ENCODE assay signal across 23 cellular contexts in the genomic region with DNA sequence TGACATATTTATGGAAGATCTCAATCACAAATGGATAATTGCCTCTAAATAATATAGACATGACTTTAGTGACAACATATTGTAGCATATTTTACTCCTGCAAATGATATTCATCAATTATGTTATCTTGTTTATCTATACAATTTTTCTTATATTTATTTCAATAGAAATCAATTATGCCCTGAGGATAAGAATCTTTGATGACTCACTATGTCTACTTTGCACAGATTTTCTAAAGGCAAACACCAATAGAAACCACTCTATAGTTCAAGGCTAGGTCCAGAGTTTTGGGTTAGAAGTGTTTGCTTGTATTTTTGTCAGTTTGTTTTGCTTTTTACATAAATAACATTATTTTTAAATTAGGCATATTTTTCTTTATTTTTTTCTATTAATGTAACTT.
"Had no signal": no experiment of that assay in that cellular context is flagged by ENCODE, and none has a peak within 500 bp of the region (broad histone marks: within the 10 kb centered on the region; RNA-seq: fewer than 3 reads in every experiment).

No MANE protein-coding gene starts in this region.

- DNase-seq: Kasumi-1, MM.1S, NCI-H1092 treated with DMSO at 0.1 percent for 48 hours, NCI-H1436, NCI-H187, NCI-H2029, NCI-H2081 treated with DMSO at 0.1 percent for 48 hours, NCI-H2171, NCI-H226, NCI-H446, NCI-H510A, NCI-H524 treated with DMSO at 0.1 percent for 48 hours, NCI-H69, NCI-H774, SHP77 treated with DMSO at 0.1 percent for 48 hours, SJCRH30, SW 1271, T-helper 1 cell had no signal

- ATAC-seq: HepG2, K562, Panc1, Right ventricle myocardium inferior had no signal

- H3K27me3 ChIP-seq: SJCRH30 had no signal

- H3K27ac ChIP-seq: KMS-11, SJCRH30 had no signal

- H3K9ac ChIP-seq: KMS-11 had no signal

- H3K4me3 ChIP-seq: K562, SJCRH30 had no signal

- H3K36me3 ChIP-seq: SJCRH30 had no signal

- FAIRE-seq: HepG2, K562 had no signal

- H3K4me2 ChIP-seq: KMS-11 had no signal

- H3K9me3 ChIP-seq: SJCRH30 had no signal
